Comparison of ENCODE assay signal across 8 cellular contexts in genomic region chr18:2655153-2655953, GRCh38. TPM values are rescaled to one million over a fixed set of nuclear protein-coding genes. Genes with fewer than 3 reads are reported as not detected.
DNase-seq lines count a peak whose midpoint lies in the region; ATAC-seq and TF ChIP-seq lines count a peak whose summit lies in the region.

SMCHD1 (plus strand) TSS chr18:2655726; CDS start chr18:2656076, 350 bp downstream.

- peak; percentile 88 for ATAC-seq in stimulated activated naive CD8-positive, alpha-beta T cell treated with anti-CD3 and anti-CD28 coated beads, Interleukin-15, amount 100 ng/mL, for 72 hours

- peak within 1 kb of the TSS; percentile 93 for H3K4me3 ChIP-seq in fibroblast of the aortic adventitia (ENCODE audit: low read depth, low read length)

- H3K27me3 Mint-ChIP-seq in nephron progenitor cell (ENCODE audit: low read depth, poor library complexity) = peaks cover 16% of the 10 kb centered on the region
- no peaks in the 10 kb centered on the region for H3K27me3 Mint-ChIP-seq in stimulated activated naive CD8-positive, alpha-beta T cell treated with anti-CD3 and anti-CD28 coated beads, Interleukin-15, amount 100 ng/mL, for 72 hours

- H3K27ac Mint-ChIP-seq in nephron progenitor cell = peak within 1 kb of the TSS; percentile 96
- H3K27ac Mint-ChIP-seq in stimulated activated naive CD8-positive, alpha-beta T cell treated with anti-CD3 and anti-CD28 coated beads, Interleukin-15, amount 100 ng/mL, for 72 hours = peak within 1 kb of the TSS; percentile 97 to 99

- TF ChIP-seq CTCF in fibroblast of the aortic adventitia (IDR thresholded peaks at IDR 0.05; ENCODE audit: insufficient read depth, low read length) = no peak
- no peak for TF ChIP-seq CTCF in nephron progenitor cell (IDR thresholded peaks at IDR 0.05)

- peaks cover 7% of the 10 kb centered on the region for H3K9me3 Mint-ChIP-seq in nephron progenitor cell
- H3K9me3 Mint-ChIP-seq in stimulated activated naive CD8-positive, alpha-beta T cell treated with anti-CD3 and anti-CD28 coated beads, Interleukin-15, amount 100 ng/mL, for 72 hours = no peaks in the 10 kb centered on the region

- H3K4me1 Mint-ChIP-seq in nephron progenitor cell = peaks cover 28% of the 10 kb centered on the region
- peaks cover 31% of the 10 kb centered on the region for H3K4me1 Mint-ChIP-seq in stimulated activated naive CD8-positive, alpha-beta T cell treated with anti-CD3 and anti-CD28 coated beads, Interleukin-15, amount 100 ng/mL, for 72 hours

- DNase-seq in ELR (ENCODE audit: low read depth) (peak; percentile 84), H4 (ENCODE audit: low spot score) (peak; percentile 75), LoVo (ENCODE audit: low spot score) (peak; percentile 89), SHP77 treated with DMSO at 0.1 percent for 48 hours (lab: John Stamatoyannopoulos, UW) (peak; percentile 69), fibroblast of the aortic adventitia (ENCODE audit: low read depth) (peak; percentile 71), nephron progenitor cell (peak; percentile 85)
- peak; percentile 97 for DNase-seq in activated effector memory CD4-positive, alpha-beta T cell treated with anti-CD3 and anti-CD28 coated beads, Interleukin-2, amount 50 U/mL, for 16 hours
- DNase-seq in stimulated activated naive CD8-positive, alpha-beta T cell treated with anti-CD3 and anti-CD28 coated beads, Interleukin-15, amount 100 ng/mL, for 72 hours = peak; percentile 93 to 94

- H3K36me3 Mint-ChIP-seq in nephron progenitor cell (ENCODE audit: low read depth) = peaks cover 11% of the 10 kb centered on the region

- peak within 1 kb of the TSS; percentile 96 for H3K4me3 Mint-ChIP-seq in nephron progenitor cell
- peak within 1 kb of the TSS; percentile 83 to 95 for H3K4me3 Mint-ChIP-seq in stimulated activated naive CD8-positive, alpha-beta T cell treated with anti-CD3 and anti-CD28 coated beads, Interleukin-15, amount 100 ng/mL, for 72 hours

RNA-seq across cellular contexts. Expression of gene SMCHD1, which starts in this region (rescaled TPM):
- total RNA-seq in H4 (2014; rRNA removed; shearing (Covaris generic)) = 15.2 and 26.6 TPM in 2 replicates
- total RNA-seq in fibroblast of the aortic adventitia (ENCODE audit: low replicate concordance) = 59.6 and 99.0 TPM in 2 replicates

Comparison
In these comparisons a context has a peak if more than half of its experiments do, and no peak if none do; other contexts are left out.
1. Peak in every context shown above with its lines: DNase-seq, ATAC-seq and H3K4me3 ChIP-seq.